ENCODE assay signal across 8 cellular contexts in genomic region chr1:88685239-88685604, GRCh38.
DNase-seq lines count a peak whose midpoint lies in the region; ATAC-seq and TF ChIP-seq lines count a peak whose summit lies in the region.

No MANE protein-coding gene starts in this region.

- no peaks in the 10 kb centered on the region for H3K36me3 ChIP-seq in muscle layer of colon (ENCODE audit: insufficient read depth, low read length)

- H3K4me1 ChIP-seq in muscle layer of colon (ENCODE audit: insufficient read depth, low read length): peaks cover 20% of the 10 kb centered on the region

- TF ChIP-seq CTCF in LNCaP clone FGC (IDR thresholded peaks at IDR 0.05; ENCODE audit: control insufficient read depth, extremely low read depth, insufficient read depth) (no peak), cardiac fibroblast (IDR thresholded peaks at IDR 0.05; ENCODE audit: low read depth, low read length) (no peak)

- no peaks in the 10 kb centered on the region for H3K9me3 ChIP-seq in muscle layer of colon (ENCODE audit: low read length)

- peak; percentile 10 for ATAC-seq in GM18867 (IDR thresholded peaks at IDR 0.05; ENCODE audit: unreplicated experiment)
- no peak for ATAC-seq in HG03196 (IDR thresholded peaks at IDR 0.05; ENCODE audit: unreplicated experiment)
- ATAC-seq in HG02763 (IDR thresholded peaks at IDR 0.05; ENCODE audit: unreplicated experiment): no peak

- H3K9ac ChIP-seq in muscle layer of colon (ENCODE audit: low read length): peak overlapping the region; percentile 22

- no peak for DNase-seq in LNCaP clone FGC (ENCODE audit: low read depth)
- DNase-seq in cardiac fibroblast (ENCODE audit: low read depth in 2 of 2): peak in 1 of 2 donors; percentile 19
- no peak for DNase-seq in NOMO-1 treated with dmso at 0.1 percent for 144 hours (lab: John Stamatoyannopoulos, UW; ENCODE audit: unreplicated experiment)
- no peak for DNase-seq in NCI-H1436 (lab: John Stamatoyannopoulos, UW)

- H3K27ac ChIP-seq in muscle layer of colon (ENCODE audit: low read depth, low read length): peak overlapping the region; percentile 36

- peak overlapping the region; percentile 72 for H3K4me3 ChIP-seq in LNCaP clone FGC (ENCODE audit: low read depth, low read length)
- H3K4me3 ChIP-seq in cardiac fibroblast (replicated peaks in 1 of 2; ENCODE audit: low read depth in 2 of 2, low read length in 2 of 2): peak overlapping the region; percentile 89 to 96
- H3K4me3 ChIP-seq in muscle layer of colon (ENCODE audit: low read depth in 1 of 2, low read length in 2 of 2): peak overlapping the region; percentile 77 to 81

- H3K27me3 ChIP-seq in muscle layer of colon (ENCODE audit: control insufficient read depth in 1 of 2, insufficient read depth in 2 of 2, low read length in 2 of 2): no peaks in the 10 kb centered on the region
